Comparison of ENCODE assay signal across 24 cellular contexts in the genomic region with DNA sequence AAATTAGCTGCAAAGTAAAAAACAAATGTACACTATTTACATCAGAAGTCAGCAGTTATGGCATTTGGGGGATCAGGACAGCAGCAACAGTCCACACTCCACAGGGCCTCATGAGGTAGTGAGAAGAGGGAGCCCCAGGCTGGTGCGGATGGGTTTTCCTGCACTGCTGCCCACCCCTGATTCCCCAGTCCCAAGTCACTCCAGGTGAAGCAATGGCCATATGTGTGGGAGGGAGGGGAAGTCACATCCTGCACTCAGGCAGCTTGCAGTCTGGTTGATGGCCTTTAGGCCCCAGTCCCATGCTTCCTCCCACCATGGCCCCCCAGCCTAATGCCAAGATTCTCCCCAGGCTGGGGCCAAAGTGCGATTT. TPM values are rescaled to one million over a fixed set of nuclear protein-coding genes. Genes with fewer than 3 reads are reported as not detected.
A peak's percentile ranks its signal among the peaks of the same experiment; 100 is the strongest.
DNase-seq lines count a peak whose midpoint lies in the region; ATAC-seq and TF ChIP-seq lines count a peak whose summit lies in the region.
"Had no signal": no experiment of that assay in that cellular context is flagged by ENCODE, and none has a peak within 500 bp of the region (broad histone marks: within the 10 kb centered on the region; RNA-seq: fewer than 3 reads in every experiment).

No MANE protein-coding gene starts in this region.

- H3K36me3 Mint-ChIP-seq in activated CD8-positive, alpha-beta T cell treated with anti-CD3 and anti-CD28 coated beads for 36 hours (ENCODE audit: low read depth), result peaks cover 2% of the 10 kb centered on the region
- H3K36me3 Mint-ChIP-seq in activated CD8-positive, alpha-beta T cell treated with anti-CD3 and anti-CD28 coated beads, Interleukin-2, amount 10 ng/mL, durations not matched to agents 7 days and 5 days (ENCODE audit: low read depth), result peaks cover 3% of the 10 kb centered on the region
- H3K36me3 Mint-ChIP-seq: CD4-positive, alpha-beta memory T cell; immature natural killer cell; natural killer cell treated with Interleukin-12 subunit alpha and Interleukin-12 subunit beta and Interleukin-15 and Interleukin-18, amount 100 ng/mL, for 72 hours had no signal

- ATAC-seq in activated CD8-positive, alpha-beta T cell treated with anti-CD3 and anti-CD28 coated beads for 36 hours, result no peak
- ATAC-seq in activated CD8-positive, alpha-beta T cell treated with anti-CD3 and anti-CD28 coated beads, Interleukin-2, amount 10 ng/mL, durations not matched to agents 7 days and 5 days, result no peak
- ATAC-seq in HG02884 (IDR thresholded peaks at IDR 0.05; ENCODE audit: unreplicated experiment) (peak; percentile 18), right cardiac atrium (no peak)
- ATAC-seq in stimulated activated naive CD8-positive, alpha-beta T cell treated with anti-CD3 and anti-CD28 coated beads, Interleukin-15, amount 100 ng/mL, for 72 hours, result peak; percentile 37

- CTCF ChIA-PET in activated CD8-positive, alpha-beta T cell treated with anti-CD3 and anti-CD28 coated beads for 36 hours (lab: Charles Lee), result interaction anchor here (1.0 to 3.4 kb wide), 22 partner anchors 10 to 493 kb away, joined by 3 to 48 read pairs (median 6); partner anchors contain the start of genes APOA5, BUD13 and ZPR1
- CTCF ChIA-PET in activated CD8-positive, alpha-beta T cell treated with anti-CD3 and anti-CD28 coated beads, Interleukin-2, amount 10 ng/mL, durations not matched to agents 7 days and 5 days (lab: Charles Lee), result interaction anchor here (0.6 to 3.3 kb wide), 16 partner anchors 10 to 411 kb away, joined by 3 to 23 read pairs (median 5); partner anchors contain the start of genes PAFAH1B2 and ZPR1

- H3K4me3 Mint-ChIP-seq in activated CD8-positive, alpha-beta T cell treated with anti-CD3 and anti-CD28 coated beads for 36 hours, result no peak overlapping the region
- no peak overlapping the region for H3K4me3 Mint-ChIP-seq in activated CD8-positive, alpha-beta T cell treated with anti-CD3 and anti-CD28 coated beads, Interleukin-2, amount 10 ng/mL, durations not matched to agents 7 days and 5 days
- peak overlapping the region; percentile 63 to 65 for H3K4me3 Mint-ChIP-seq in stimulated activated naive CD8-positive, alpha-beta T cell treated with anti-CD3 and anti-CD28 coated beads, Interleukin-15, amount 100 ng/mL, for 72 hours
- H3K4me3 Mint-ChIP-seq: activated naive CD4-positive, alpha-beta T cell treated with anti-CD3 and anti-CD28 coated beads for 36 hours; activated T-cell treated with anti-CD3 and anti-CD28 coated beads, Interleukin-2, amount 50 U/mL, for 4 hours; immature natural killer cell had no signal

- H3K36me3 ChIP-seq in BE2C, result no peaks in the 10 kb centered on the region
- H3K36me3 ChIP-seq: colonic mucosa, esophagus muscularis mucosa, left ventricle myocardium inferior, upper lobe of left lung had no signal

- no peaks in the 10 kb centered on the region for H3K9me3 ChIP-seq in right cardiac atrium (ENCODE audit: control insufficient read depth, low read length)
- H3K9me3 ChIP-seq in BE2C, result no peaks in the 10 kb centered on the region
- H3K9me3 ChIP-seq: colonic mucosa, esophagus muscularis mucosa, left ventricle myocardium inferior, upper lobe of left lung had no signal

- no peak for DNase-seq in activated CD8-positive, alpha-beta T cell treated with anti-CD3 and anti-CD28 coated beads for 36 hours
- no peak for DNase-seq in activated CD8-positive, alpha-beta T cell treated with anti-CD3 and anti-CD28 coated beads, Interleukin-2, amount 10 ng/mL, durations not matched to agents 7 days and 5 days
- peak; percentile 33 for DNase-seq in ecto neural progenitor cell (ENCODE audit: low spot score)
- no peak for DNase-seq in stimulated activated naive CD8-positive, alpha-beta T cell treated with anti-CD3 and anti-CD28 coated beads, Interleukin-15, amount 100 ng/mL, for 72 hours
- no peak for DNase-seq in GM03348 (ENCODE audit: low spot score)
- no peak for DNase-seq in right cardiac atrium
- no peak for DNase-seq in BE2C
- DNase-seq: SHP77 treated with DMSO at 0.1 percent for 48 hours had no signal

- 81% methylated on average over 2 of the region's 2 CpGs for WGBS in right cardiac atrium

- no peaks in the 10 kb centered on the region for H3K9me3 Mint-ChIP-seq in activated CD8-positive, alpha-beta T cell treated with anti-CD3 and anti-CD28 coated beads for 36 hours
- H3K9me3 Mint-ChIP-seq in activated CD8-positive, alpha-beta T cell treated with anti-CD3 and anti-CD28 coated beads, Interleukin-2, amount 10 ng/mL, durations not matched to agents 7 days and 5 days (ENCODE audit: insufficient read depth), result no peaks in the 10 kb centered on the region
- H3K9me3 Mint-ChIP-seq in stimulated activated naive CD8-positive, alpha-beta T cell treated with anti-CD3 and anti-CD28 coated beads, Interleukin-15, amount 100 ng/mL, for 72 hours, result no peaks in the 10 kb centered on the region
- H3K9me3 Mint-ChIP-seq: activated naive CD4-positive, alpha-beta T cell treated with anti-CD3 and anti-CD28 coated beads for 36 hours; activated T-cell treated with anti-CD3 and anti-CD28 coated beads, Interleukin-2, amount 50 U/mL, for 4 hours; CD4-positive, alpha-beta memory T cell; endodermal cell; immature natural killer cell; natural killer cell treated with Interleukin-12 subunit alpha and Interleukin-12 subunit beta and Interleukin-15 and Interleukin-18, amount 100 ng/mL, for 72 hours had no signal

- H3K27ac Mint-ChIP-seq in activated CD8-positive, alpha-beta T cell treated with anti-CD3 and anti-CD28 coated beads for 36 hours, result peak overlapping the region; percentile 38
- H3K27ac Mint-ChIP-seq in activated CD8-positive, alpha-beta T cell treated with anti-CD3 and anti-CD28 coated beads, Interleukin-2, amount 10 ng/mL, durations not matched to agents 7 days and 5 days, result no peak overlapping the region
- H3K27ac Mint-ChIP-seq in stimulated activated naive CD8-positive, alpha-beta T cell treated with anti-CD3 and anti-CD28 coated beads, Interleukin-15, amount 100 ng/mL, for 72 hours, result no peak overlapping the region
- H3K27ac Mint-ChIP-seq: activated naive CD4-positive, alpha-beta T cell treated with anti-CD3 and anti-CD28 coated beads for 36 hours; CD4-positive, alpha-beta memory T cell; endodermal cell; natural killer cell treated with Interleukin-12 subunit alpha and Interleukin-12 subunit beta and Interleukin-15 and Interleukin-18, amount 100 ng/mL, for 72 hours had no signal

- no peaks in the 10 kb centered on the region for H3K27me3 Mint-ChIP-seq in activated CD8-positive, alpha-beta T cell treated with anti-CD3 and anti-CD28 coated beads for 36 hours
- H3K27me3 Mint-ChIP-seq in activated CD8-positive, alpha-beta T cell treated with anti-CD3 and anti-CD28 coated beads, Interleukin-2, amount 10 ng/mL, durations not matched to agents 7 days and 5 days (ENCODE audit: low read depth), result no peaks in the 10 kb centered on the region
- peaks cover 9% of the 10 kb centered on the region for H3K27me3 Mint-ChIP-seq in stimulated activated naive CD8-positive, alpha-beta T cell treated with anti-CD3 and anti-CD28 coated beads, Interleukin-15, amount 100 ng/mL, for 72 hours
- H3K27me3 Mint-ChIP-seq: natural killer cell treated with Interleukin-12 subunit alpha and Interleukin-12 subunit beta and Interleukin-15 and Interleukin-18, amount 100 ng/mL, for 72 hours had no signal

- H3K27me3 ChIP-seq in right cardiac atrium (ENCODE audit: control insufficient read depth, insufficient read depth) (no peaks in the 10 kb centered on the region), BE2C (no peaks in the 10 kb centered on the region)
- H3K27me3 ChIP-seq: colonic mucosa, upper lobe of left lung had no signal

- H3K4me1 ChIP-seq in right cardiac atrium (ENCODE audit: control insufficient read depth, insufficient read depth, low read length) (no peaks in the 10 kb centered on the region), BE2C (peaks cover 8% of the 10 kb centered on the region; the same call in 1 of the 2 replicates)
- H3K4me1 ChIP-seq: colonic mucosa had no signal

- POLR2A ChIA-PET in activated CD8-positive, alpha-beta T cell treated with anti-CD3 and anti-CD28 coated beads for 36 hours (lab: Charles Lee), result no interaction called here
- POLR2A ChIA-PET in activated CD8-positive, alpha-beta T cell treated with anti-CD3 and anti-CD28 coated beads, Interleukin-2, amount 10 ng/mL, durations not matched to agents 7 days and 5 days (lab: Charles Lee), result no interaction called here

- H3K4me3 ChIP-seq in right cardiac atrium (ENCODE audit: low read length) (no peak overlapping the region), BE2C (ENCODE audit: low read depth, low read length) (no peak overlapping the region)
- H3K4me3 ChIP-seq: colonic mucosa, esophagus muscularis mucosa, hepatocyte, left ventricle myocardium inferior, upper lobe of left lung had no signal

- peaks cover 15% of the 10 kb centered on the region for H3K4me1 Mint-ChIP-seq in activated CD8-positive, alpha-beta T cell treated with anti-CD3 and anti-CD28 coated beads for 36 hours (ENCODE audit: low read depth)
- H3K4me1 Mint-ChIP-seq in activated CD8-positive, alpha-beta T cell treated with anti-CD3 and anti-CD28 coated beads, Interleukin-2, amount 10 ng/mL, durations not matched to agents 7 days and 5 days (ENCODE audit: low read depth), result peaks cover 12% of the 10 kb centered on the region
- peaks cover 21% of the 10 kb centered on the region for H3K4me1 Mint-ChIP-seq in stimulated activated naive CD8-positive, alpha-beta T cell treated with anti-CD3 and anti-CD28 coated beads, Interleukin-15, amount 100 ng/mL, for 72 hours

- intact Hi-C loops in activated CD8-positive, alpha-beta T cell treated with anti-CD3 and anti-CD28 coated beads for 36 hours (cut with micrococcal nuclease), result no loop called here
- intact Hi-C loops in right cardiac atrium (cut with DNase I), result no loop called here

- no peak overlapping the region for H3K27ac ChIP-seq in right cardiac atrium (ENCODE audit: low read length)
- H3K27ac ChIP-seq: 22Rv1, colonic mucosa, esophagus muscularis mucosa, hepatocyte, left ventricle myocardium inferior, upper lobe of left lung had no signal

- TF ChIP-seq CTCF in activated CD8-positive, alpha-beta T cell treated with anti-CD3 and anti-CD28 coated beads for 36 hours (IDR thresholded peaks at IDR 0.05), result no peak
- no peak for TF ChIP-seq CTCF in BE2C (IDR thresholded peaks at IDR 0.05; ENCODE audit: low read depth, low read length)

RNA-seq across cellular contexts. Expression of gene BUD13, which starts 39.4 kb away (rescaled TPM):
- 10 to 100 TPM; 26.6 to 28.6 TPM for total RNA-seq in activated CD8-positive, alpha-beta T cell treated with anti-CD3 and anti-CD28 coated beads for 36 hours
- 10 to 100 TPM; 36.3 to 39.5 TPM for total RNA-seq in activated CD8-positive, alpha-beta T cell treated with anti-CD3 and anti-CD28 coated beads, Interleukin-2, amount 10 ng/mL, durations not matched to agents 7 days and 5 days
- total RNA-seq in right cardiac atrium, result 1 to 10 TPM; 7.8 to 9.0 (median 8.2) TPM
- 5.7 TPM for polyA plus RNA-seq in right cardiac atrium
- 27.1 TPM for polyA plus RNA-seq in BE2C (2012; ENCODE audit: insufficient read depth, insufficient read length, low read depth)

RNA-seq across cellular contexts. Expression of gene ZPR1, which starts 54.5 kb away (rescaled TPM):
- total RNA-seq in activated CD8-positive, alpha-beta T cell treated with anti-CD3 and anti-CD28 coated beads for 36 hours, result 10 to 100 TPM; 89.9 TPM
- total RNA-seq in activated CD8-positive, alpha-beta T cell treated with anti-CD3 and anti-CD28 coated beads, Interleukin-2, amount 10 ng/mL, durations not matched to agents 7 days and 5 days, result 10 to 100 TPM; 60.5 to 62.0 TPM
- total RNA-seq in right cardiac atrium, result 10 to 100 TPM; 17.1 to 30.3 (median 23.7) TPM
- 9.6 TPM for polyA plus RNA-seq in right cardiac atrium
- 95.7 TPM for polyA plus RNA-seq in BE2C (2012; ENCODE audit: insufficient read depth, insufficient read length, low read depth)

RNA-seq across cellular contexts. Expression of gene APOA5, which starts 58.3 kb away (rescaled TPM):
- total RNA-seq in activated CD8-positive, alpha-beta T cell treated with anti-CD3 and anti-CD28 coated beads for 36 hours, result not detected
- total RNA-seq in activated CD8-positive, alpha-beta T cell treated with anti-CD3 and anti-CD28 coated beads, Interleukin-2, amount 10 ng/mL, durations not matched to agents 7 days and 5 days, result not detected
- total RNA-seq in right cardiac atrium, result not detected
- polyA plus RNA-seq in right cardiac atrium, result not detected
- 0.31 TPM for polyA plus RNA-seq in BE2C (2012; ENCODE audit: insufficient read depth, insufficient read length, low read depth)
- total RNA-seq: activated naive CD4-positive, alpha-beta T cell treated with anti-CD3 and anti-CD28 coated beads for 36 hours; activated T-cell treated with anti-CD3 and anti-CD28 coated beads, Interleukin-2, amount 50 U/mL, for 4 hours; CD4-positive, alpha-beta memory T cell; endodermal cell; esophagus muscularis mucosa; frontal cortex; left ventricle myocardium inferior; mononuclear cell; natural killer cell treated with Interleukin-12 subunit alpha and Interleukin-12 subunit beta and Interleukin-15 and Interleukin-18, amount 100 ng/mL, for 72 hours; osteocyte had no signal
- polyA plus RNA-seq: CD4-positive, alpha-beta memory T cell; immature natural killer cell had no signal

Comparison
In these comparisons a context has a peak if more than half of its experiments do, and no peak if none do; other contexts are left out.
1. ATAC-seq: peak in HG02884 (single experiment) and stimulated activated naive CD8-positive, alpha-beta T cell treated with anti-CD3 and anti-CD28 coated beads, Interleukin-15, amount 100 ng/mL, for 72 hours (single experiment); none in activated CD8-positive, alpha-beta T cell treated with anti-CD3 and anti-CD28 coated beads for 36 hours (single experiment), activated CD8-positive, alpha-beta T cell treated with anti-CD3 and anti-CD28 coated beads, Interleukin-2, amount 10 ng/mL, durations not matched to agents 7 days and 5 days (single experiment) and right cardiac atrium (0 of 2).
2. H3K4me3 Mint-ChIP-seq: peak in stimulated activated naive CD8-positive, alpha-beta T cell treated with anti-CD3 and anti-CD28 coated beads, Interleukin-15, amount 100 ng/mL, for 72 hours (2 of 2); none in activated CD8-positive, alpha-beta T cell treated with anti-CD3 and anti-CD28 coated beads for 36 hours (single experiment) and activated CD8-positive, alpha-beta T cell treated with anti-CD3 and anti-CD28 coated beads, Interleukin-2, amount 10 ng/mL, durations not matched to agents 7 days and 5 days (single experiment).